ENCODE assay signal across 10 cellular contexts in genomic region chr9:7094052-7094451, GRCh38.
DNase-seq lines count a peak whose midpoint lies in the region.
"Had no signal": no experiment of that assay in that cellular context is flagged by ENCODE, and none has a peak within 500 bp of the region (broad histone marks: within the 10 kb centered on the region; RNA-seq: fewer than 3 reads in every experiment).

No MANE protein-coding gene starts in this region.

- H2BK12ac ChIP-seq in mesenchymal stem cell (ENCODE audit: low read length in 2 of 2): no peak overlapping the region

- H3K36me3 ChIP-seq in BLaER1 (peaks cover 33% of the 10 kb centered on the region; the same call in 1 of the 2 replicates), mesenchymal stem cell (ENCODE audit: control insufficient read depth in 1 of 2, insufficient read depth in 2 of 2, low read depth in 1 of 2, low read length in 2 of 2) (no peaks in the 10 kb centered on the region)
- H3K36me3 ChIP-seq: neutrophil had no signal

- no peak overlapping the region for H2AK5ac ChIP-seq in mesenchymal stem cell (ENCODE audit: low read length, severe bottlenecking)

- H3K4me1 ChIP-seq in BLaER1 (peaks cover 21% of the 10 kb centered on the region), mesenchymal stem cell (ENCODE audit: control insufficient read depth, insufficient read depth, low read depth, low read length) (no peaks in the 10 kb centered on the region)

- H3K18ac ChIP-seq in mesenchymal stem cell (ENCODE audit: low read depth in 1 of 2, low read length in 2 of 2): no peak overlapping the region

- no peak overlapping the region for H2BK120ac ChIP-seq in mesenchymal stem cell (ENCODE audit: low read depth, low read length)

- H3K9me3 ChIP-seq in BLaER1 (peaks cover 8% of the 10 kb centered on the region), mesenchymal stem cell (ENCODE audit: control insufficient read depth, low read length) (no peaks in the 10 kb centered on the region)
- H3K9me3 ChIP-seq: neutrophil had no signal

- 92% methylated on average over 2 of the region's 2 CpGs for WGBS in mesenchymal stem cell

- H3K4ac ChIP-seq in mesenchymal stem cell (ENCODE audit: low read depth in 1 of 2, low read length in 2 of 2): no peak overlapping the region

- no peak overlapping the region for H3K9ac ChIP-seq in BLaER1
- no peak overlapping the region for H3K9ac ChIP-seq in mesenchymal stem cell (ENCODE audit: low read length)

- H3K14ac ChIP-seq in mesenchymal stem cell (ENCODE audit: low read length in 2 of 2): no peak overlapping the region

- no peaks in the 10 kb centered on the region for H4K20me1 ChIP-seq in BLaER1

- DNase-seq in HT1080 (ENCODE audit: low read depth) (peak; percentile 48), T47D (ENCODE audit: low read depth in 1 of 2, low spot score in 1 of 2) (peak; percentile 7 to 51), mesenchymal stem cell (peak; percentile 30), globus pallidus (ENCODE audit: low spot score) (no peak), ureter (ENCODE audit: low spot score) (no peak), DMS153 treated with DMSO at 0.1 percent for 48 hours (lab: John Stamatoyannopoulos, UW; ENCODE audit: unreplicated experiment) (no peak), C1 segment of cervical spinal cord (lab: John Stamatoyannopoulos, UW) (no peak)
- DNase-seq: NCI-H526 treated with DMSO at 0.1 percent for 48 hours had no signal

- no peak overlapping the region for H3K27ac ChIP-seq in BLaER1
- H3K27ac ChIP-seq in mesenchymal stem cell (ENCODE audit: low read length, poor library complexity, severe bottlenecking): no peak overlapping the region
- H3K27ac ChIP-seq: neutrophil had no signal

- H2BK15ac ChIP-seq in mesenchymal stem cell (ENCODE audit: low read depth, poor library complexity, severe bottlenecking): no peak overlapping the region

- in situ Hi-C loops in T47D (cut with HindIII; ENCODE audit: low pct_unique_long_range_greater_than_20kb, low sequenced_read_pairs): no loop called here

- H4K91ac ChIP-seq in mesenchymal stem cell (ENCODE audit: low read length): no peak overlapping the region

- no peaks in the 10 kb centered on the region for H3K79me1 ChIP-seq in mesenchymal stem cell (replicated peaks; ENCODE audit: low read length, poor library complexity, severe bottlenecking)

- no peak overlapping the region for H2BK5ac ChIP-seq in mesenchymal stem cell (ENCODE audit: low read depth, low read length, poor library complexity, severe bottlenecking)

- H4K8ac ChIP-seq in mesenchymal stem cell (ENCODE audit: low read length): no peak overlapping the region

- no peak overlapping the region for H2AFZ ChIP-seq in mesenchymal stem cell (ENCODE audit: low read depth, low read length)

- H3K23ac ChIP-seq in mesenchymal stem cell (ENCODE audit: low read length in 2 of 2): no peak overlapping the region

- H3K4me2 ChIP-seq in BLaER1 (peak overlapping the region; percentile 47), mesenchymal stem cell (ENCODE audit: low read length, poor library complexity, severe bottlenecking) (no peak overlapping the region)

- H3K4me3 ChIP-seq in BLaER1: no peak overlapping the region
- no peak overlapping the region for H3K4me3 ChIP-seq in mesenchymal stem cell (ENCODE audit: insufficient read depth in 1 of 2, low read depth in 1 of 2, low read length in 2 of 2)

- H3K27me3 ChIP-seq in BLaER1: no peaks in the 10 kb centered on the region
- H3K27me3 ChIP-seq in mesenchymal stem cell (ENCODE audit: control insufficient read depth in 1 of 2, insufficient read depth in 1 of 2, low read length in 2 of 2): no peaks in the 10 kb centered on the region
- H3K27me3 ChIP-seq: neutrophil had no signal

Comparison
In these comparisons a context has a peak if more than half of its experiments do, and no peak if none do; other contexts are left out.
1. DNase-seq: peak in HT1080 (single experiment), T47D (2 of 2) and mesenchymal stem cell (single experiment); none in globus pallidus (single experiment), ureter (single experiment), DMS153 treated with DMSO at 0.1 percent for 48 hours (single experiment) and C1 segment of cervical spinal cord (0 of 14).